In the genomic region with DNA sequence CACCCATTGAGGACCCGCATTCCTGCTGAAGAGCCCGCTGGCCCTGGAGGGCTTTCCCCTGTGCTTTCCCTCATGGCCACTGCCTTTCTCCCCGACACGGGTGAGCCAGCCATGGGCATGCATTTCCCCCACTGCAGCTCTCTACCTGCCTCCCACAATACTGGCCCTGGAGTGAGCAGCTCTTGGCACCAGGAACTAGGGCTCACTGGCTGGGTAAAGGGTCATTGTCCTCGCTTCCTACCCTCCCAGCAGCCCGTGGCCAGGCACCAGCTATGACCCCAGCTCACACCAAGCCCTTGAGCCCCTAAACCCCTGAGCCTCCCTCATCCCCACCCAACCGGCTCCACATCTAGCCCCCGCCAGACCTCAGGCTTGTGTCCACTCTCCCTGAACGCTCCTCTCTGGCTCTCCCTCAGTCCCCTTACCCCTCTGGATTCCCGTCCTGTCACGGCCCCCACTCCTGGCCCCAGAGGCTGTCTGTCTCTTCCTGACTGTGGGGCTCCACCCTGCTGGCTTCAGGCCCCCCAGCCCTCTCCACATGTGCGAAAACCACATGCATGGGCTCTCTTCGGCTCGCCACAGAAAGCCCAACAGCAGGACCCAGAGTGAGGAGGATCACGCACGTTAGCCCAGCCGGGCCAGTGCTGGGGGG, we compare ENCODE assay signal across 16 cellular contexts.
A peak's percentile ranks its signal among the peaks of the same experiment; 100 is the strongest.
DNase-seq lines count a peak whose midpoint lies in the region; ATAC-seq and TF ChIP-seq lines count a peak whose summit lies in the region.
"Had no signal": no experiment of that assay in that cellular context is flagged by ENCODE, and none has a peak within 500 bp of the region (broad histone marks: within the 10 kb centered on the region; RNA-seq: fewer than 3 reads in every experiment).

No MANE protein-coding gene starts in this region.

- intact Hi-C loops in left ventricle myocardium superior (cut with micrococcal nuclease) = loop anchor here (10.0 kb wide), 2 partner anchors 198 to 458 kb away; a partner anchor contains a TSS
- intact Hi-C loops in transverse colon (cut with DNase I; ENCODE audit: low total_unique reads) = no loop called here

- H3K27me3 ChIP-seq in WERI-Rb-1 (ENCODE audit: insufficient read depth, low read depth, severe bottlenecking) (no peaks in the 10 kb centered on the region), neuronal stem cell (ENCODE audit: control insufficient read depth in 3 of 3, insufficient read depth in 3 of 3, low read depth in 1 of 3, low read length in 3 of 3) (no peaks in the 10 kb centered on the region), transverse colon (no peaks in the 10 kb centered on the region)
- H3K27me3 ChIP-seq: cardiac muscle cell, Peyer's patch had no signal

- TF ChIP-seq POLR2A in transverse colon (IDR thresholded peaks at IDR 0.05) = no peak

- H3K27ac ChIP-seq in WERI-Rb-1 (0 out of 2 replicates have a peak overlapping the region, but pooled peaks have one; percentile 1), neuronal stem cell (replicated peaks; ENCODE audit: low read length) (no peak overlapping the region), transverse colon (peak overlapping the region; percentile 20 to 54 (median 44))
- H3K27ac ChIP-seq: cardiac muscle cell, psoas muscle had no signal

- peaks cover 6 to 7% of the 10 kb centered on the region in 2 donors for H3K4me1 ChIP-seq in neuronal stem cell (ENCODE audit: control insufficient read depth in 2 of 2, insufficient read depth in 1 of 2, low read depth in 1 of 2, low read length in 2 of 2)
- H3K4me1 ChIP-seq in transverse colon = peaks cover 4 to 41% (median 19%) of the 10 kb centered on the region in 4 donors
- H3K4me1 ChIP-seq: HAP-1, psoas muscle had no signal

- ATAC-seq in left ventricle myocardium superior = peak; percentile 21

- DNase-seq in WERI-Rb-1 (no peak), left ventricle myocardium superior (peak; percentile 49), neuronal stem cell (ENCODE audit: low spot score) (no peak), transverse colon (no peak), COLO829 (ENCODE audit: low spot score) (no peak), NCI-H2107 (lab: John Stamatoyannopoulos, UW) (no peak)
- no peak for DNase-seq in stimulated activated naive CD4-positive, alpha-beta T cell (lab: John Stamatoyannopoulos, UW)
- DNase-seq: activated B cell treated with CpG ODN at 0.5 μM for 24 hours; activated naive CD4-positive, alpha-beta T cell treated with anti-CD3 and anti-CD28 coated beads, Interleukin-2, amount 10 ng/mL, durations not matched to agents 7 days and 5 days; C1 segment of cervical spinal cord; endodermal cell; NCI-H774 had no signal

- H2BK5ac ChIP-seq in neuronal stem cell (ENCODE audit: low read length) = peak overlapping the region; percentile 4

- H2BK120ac ChIP-seq in neuronal stem cell (ENCODE audit: low read depth, low read length) = peak overlapping the region; percentile 63

- H3K36me3 ChIP-seq in WERI-Rb-1 (no peaks in the 10 kb centered on the region), neuronal stem cell (replicated peaks in 1 of 2; ENCODE audit: control insufficient read depth in 2 of 2, insufficient read depth in 2 of 2, low read length in 2 of 2) (no peaks in the 10 kb centered on the region), transverse colon (no peaks in the 10 kb centered on the region)
- H3K36me3 ChIP-seq: cardiac muscle cell, HAP-1, Peyer's patch had no signal

- H3K79me1 ChIP-seq in neuronal stem cell (ENCODE audit: low read depth, low read length) = peaks cover 2% of the 10 kb centered on the region

- no peak overlapping the region for H3K4ac ChIP-seq in neuronal stem cell (ENCODE audit: low read length)

- H4K8ac ChIP-seq in neuronal stem cell (ENCODE audit: low read depth, low read length) = no peak overlapping the region

- H3K14ac ChIP-seq in neuronal stem cell (ENCODE audit: low read length) = no peak overlapping the region

- TF ChIP-seq EP300 in transverse colon (IDR thresholded peaks at IDR 0.05; ENCODE audit: low read depth) = no peak

- WGBS in neuronal stem cell (ENCODE audit: extremely low coverage in 2 of 2, insufficient read length in 2 of 2, insufficient replicate concordance in 1 of 2), 2 donors = no CpG with 5 or more reads among the region's 17 CpGs
- WGBS in transverse colon (ENCODE audit: low coverage in 1 of 2), 2 donors = 78 to 84% methylated on average over 4 to 17 of the region's 17 CpGs

- peak overlapping the region; percentile 20 for H2AK5ac ChIP-seq in neuronal stem cell (ENCODE audit: low read depth, low read length)

- peak overlapping the region; percentile 82 for H2BK12ac ChIP-seq in neuronal stem cell (ENCODE audit: low read length)

- no peak overlapping the region for H2AFZ ChIP-seq in neuronal stem cell (ENCODE audit: low read length)

- H3K4me2 ChIP-seq in neuronal stem cell (ENCODE audit: insufficient read depth, low read length, poor library complexity, severe bottlenecking) = no peak overlapping the region

- in situ Hi-C loops in transverse colon (cut with MboI; ENCODE audit: low pct_ligation_motif_present in 1 of 4, low pct_unique_long_range_greater_than_20kb in 1 of 4, low sequenced_read_pairs in 3 of 4) = loop anchor here in 1 of 4 donors (10.0 kb wide), 1 partner anchor 198 kb away; a partner anchor contains a TSS

- no peak overlapping the region for H3K9ac ChIP-seq in neuronal stem cell (ENCODE audit: low read depth, low read length, poor library complexity)

- peak overlapping the region; percentile 76 for H4K91ac ChIP-seq in neuronal stem cell (ENCODE audit: low read depth, low read length, poor library complexity)

- H3K9me3 ChIP-seq in WERI-Rb-1 (ENCODE audit: severe bottlenecking) = peaks cover 6% of the 10 kb centered on the region
- peaks cover 3 to 7% of the 10 kb centered on the region in 2 donors for H3K9me3 ChIP-seq in neuronal stem cell (replicated peaks in 1 of 2; ENCODE audit: control insufficient read depth in 2 of 2, insufficient read depth in 1 of 2, low read depth in 1 of 2, low read length in 2 of 2)
- H3K9me3 ChIP-seq in transverse colon = no peaks in the 10 kb centered on the region
- H3K9me3 ChIP-seq: HAP-1, Peyer's patch, psoas muscle had no signal

- peak overlapping the region; percentile 89 for H3K18ac ChIP-seq in neuronal stem cell (ENCODE audit: low read length)

- no peak overlapping the region for H3K23ac ChIP-seq in neuronal stem cell (ENCODE audit: low read depth, low read length, poor library complexity)

- peak overlapping the region; percentile 86 for H2BK15ac ChIP-seq in neuronal stem cell (ENCODE audit: low read length)

- TF ChIP-seq CTCF in WERI-Rb-1 (IDR thresholded peaks at IDR 0.05; ENCODE audit: low read depth, low read length) (no peak), transverse colon (IDR thresholded peaks at IDR 0.05) (no peak)

- H3K4me3 ChIP-seq in WERI-Rb-1 (ENCODE audit: low read depth, low read length) (no peak overlapping the region), neuronal stem cell (ENCODE audit: low read length in 2 of 2) (no peak overlapping the region), transverse colon (no peak overlapping the region)
- H3K4me3 ChIP-seq: cardiac muscle cell, HAP-1, Peyer's patch, psoas muscle had no signal
